Comparison of ENCODE assay signal across 8 cellular contexts in the genomic region with DNA sequence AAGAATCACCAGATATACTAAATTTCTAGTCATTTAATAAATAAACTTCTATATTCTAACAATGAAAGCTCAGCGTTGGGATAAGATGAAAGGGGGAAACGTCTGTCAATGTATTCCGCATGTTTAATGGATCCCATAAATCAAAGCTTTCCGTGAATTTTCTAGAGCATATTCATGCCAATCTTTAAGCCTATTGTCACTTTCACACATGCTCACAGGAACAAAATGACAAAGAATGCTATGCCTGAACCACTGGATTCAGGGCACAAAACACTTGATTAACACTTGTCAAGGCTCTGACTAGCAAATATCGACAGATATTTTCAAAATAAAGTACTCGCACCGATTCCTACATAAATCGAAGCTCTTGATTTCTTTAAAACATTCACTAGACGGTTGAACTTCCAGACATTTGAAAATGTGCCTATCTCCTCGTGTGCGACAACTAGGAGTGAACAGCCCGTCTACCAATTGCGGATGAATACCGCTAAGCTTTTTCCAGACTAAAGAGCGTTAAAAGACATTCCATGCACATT. TPM values are rescaled to one million over a fixed set of nuclear protein-coding genes. Genes with fewer than 3 reads are reported as not detected.
DNase-seq lines count a peak whose midpoint lies in the region; ATAC-seq and TF ChIP-seq lines count a peak whose summit lies in the region.

No MANE protein-coding gene starts in this region.

- no peaks in the 10 kb centered on the region for H3K27me3 Mint-ChIP-seq in activated naive CD4-positive, alpha-beta T cell treated with anti-CD3 and anti-CD28 coated beads, Interleukin-2, amount 10 ng/mL, durations not matched to agents 7 days and 5 days

- H3K27me3 ChIP-seq in esophagus muscularis mucosa (no peaks in the 10 kb centered on the region), psoas muscle (ENCODE audit: insufficient read depth in 3 of 3, low read length in 2 of 3) (no peaks in the 10 kb centered on the region)

- H3K27ac Mint-ChIP-seq in activated naive CD4-positive, alpha-beta T cell treated with anti-CD3 and anti-CD28 coated beads, Interleukin-2, amount 10 ng/mL, durations not matched to agents 7 days and 5 days, result peak overlapping the region; percentile 98

- no peak for DNase-seq in activated naive CD4-positive, alpha-beta T cell treated with anti-CD3 and anti-CD28 coated beads, Interleukin-2, amount 10 ng/mL, durations not matched to agents 7 days and 5 days
- no peak for DNase-seq in activated naive CD4-positive, alpha-beta T cell treated with Interleukin-2 at 50 U/mL for 16 hours
- DNase-seq in RKO (ENCODE audit: low spot score) (peak; percentile 61), esophagus muscularis mucosa (ENCODE audit: extremely low spot score) (no peak), psoas muscle (no peak)

- H3K9me3 ChIP-seq in esophagus muscularis mucosa (no peaks in the 10 kb centered on the region), psoas muscle (no peaks in the 10 kb centered on the region)

- intact Hi-C loops in esophagus muscularis mucosa (cut with DNase I), result loop anchor here (2.0 to 10.0 kb wide), 2 partner anchors 104 to 186 kb away; no protein-coding TSS in a partner anchor
- intact Hi-C loops in psoas muscle (cut with DNase I), result loop anchor here in 1 of 2 donors (5.0 kb wide), 1 partner anchor 227 kb away; no protein-coding TSS in a partner anchor

- H3K36me3 Mint-ChIP-seq in activated naive CD4-positive, alpha-beta T cell treated with anti-CD3 and anti-CD28 coated beads, Interleukin-2, amount 10 ng/mL, durations not matched to agents 7 days and 5 days, result peaks cover 15% of the 10 kb centered on the region

- H3K4me3 ChIP-seq in esophagus muscularis mucosa, result peak overlapping the region; percentile 73 to 94 (median 90)
- peak overlapping the region; percentile 82 for H3K4me3 ChIP-seq in psoas muscle

- ATAC-seq in psoas muscle, result peak in 1 of 4 donors; percentile 4
- no peak for ATAC-seq in GM18498 (IDR thresholded peaks at IDR 0.05; ENCODE audit: unreplicated experiment)
- no peak for ATAC-seq in HG02852 (IDR thresholded peaks at IDR 0.05; ENCODE audit: unreplicated experiment)
- ATAC-seq in HG03520 (IDR thresholded peaks at IDR 0.05; ENCODE audit: unreplicated experiment), result no peak

- TF ChIP-seq CTCF in esophagus muscularis mucosa (IDR thresholded peaks at IDR 0.05) (no peak), psoas muscle (IDR thresholded peaks at IDR 0.05) (no peak)

- H3K4me1 Mint-ChIP-seq in activated naive CD4-positive, alpha-beta T cell treated with anti-CD3 and anti-CD28 coated beads, Interleukin-2, amount 10 ng/mL, durations not matched to agents 7 days and 5 days, result peaks cover 67% of the 10 kb centered on the region

- H3K4me1 ChIP-seq in esophagus muscularis mucosa (peaks cover 14 to 57% (median 54%) of the 10 kb centered on the region in 4 donors), psoas muscle (peaks cover 38% of the 10 kb centered on the region)

- H3K27ac ChIP-seq in esophagus muscularis mucosa (replicated peaks in 1 of 4) (peak overlapping the region; percentile 95 to 98 (median 96)), psoas muscle (peak overlapping the region; percentile 93)

- H3K36me3 ChIP-seq in esophagus muscularis mucosa (no peaks in the 10 kb centered on the region), psoas muscle (ENCODE audit: insufficient read depth in 1 of 2, low read depth in 1 of 2) (no peaks in the 10 kb centered on the region)

- WGBS in esophagus muscularis mucosa, result 8% methylated on average over 15 of the region's 15 CpGs
- WGBS in psoas muscle, 3 donors, result 9 to 13% (median 10%) methylated on average over 15 of the region's 15 CpGs

- TF ChIP-seq POLR2A in esophagus muscularis mucosa (IDR thresholded peaks at IDR 0.05; ENCODE audit: low read depth), result no peak

- no peaks in the 10 kb centered on the region for H3K9me3 Mint-ChIP-seq in activated naive CD4-positive, alpha-beta T cell treated with anti-CD3 and anti-CD28 coated beads, Interleukin-2, amount 10 ng/mL, durations not matched to agents 7 days and 5 days

- TF ChIP-seq EP300 in esophagus muscularis mucosa (IDR thresholded peaks at IDR 0.05), result no peak

- peak overlapping the region; percentile 99 for H3K4me3 Mint-ChIP-seq in activated naive CD4-positive, alpha-beta T cell treated with anti-CD3 and anti-CD28 coated beads, Interleukin-2, amount 10 ng/mL, durations not matched to agents 7 days and 5 days

- CTCF ChIA-PET in activated naive CD4-positive, alpha-beta T cell treated with anti-CD3 and anti-CD28 coated beads, Interleukin-2, amount 10 ng/mL, durations not matched to agents 7 days and 5 days (lab: Charles Lee), result interaction anchor here (0.7 to 3.5 kb wide), 10 partner anchors 12 to 257 kb away, joined by 3 to 37 read pairs (median 4); a partner anchor contains a TSS

RNA-seq across cellular contexts. Expression of a gene that starts 1.8 kb away (rescaled TPM):
- 10 to 100 TPM; 27.9 to 46.1 (median 34.0) TPM for total RNA-seq in esophagus muscularis mucosa
- 10 to 100 TPM; 17.5 to 22.2 (median 20.6) TPM for total RNA-seq in psoas muscle
- 1 to 10 TPM; 4.4 to 7.3 (median 4.8) TPM for polyA plus RNA-seq in psoas muscle
